In the genomic region with DNA sequence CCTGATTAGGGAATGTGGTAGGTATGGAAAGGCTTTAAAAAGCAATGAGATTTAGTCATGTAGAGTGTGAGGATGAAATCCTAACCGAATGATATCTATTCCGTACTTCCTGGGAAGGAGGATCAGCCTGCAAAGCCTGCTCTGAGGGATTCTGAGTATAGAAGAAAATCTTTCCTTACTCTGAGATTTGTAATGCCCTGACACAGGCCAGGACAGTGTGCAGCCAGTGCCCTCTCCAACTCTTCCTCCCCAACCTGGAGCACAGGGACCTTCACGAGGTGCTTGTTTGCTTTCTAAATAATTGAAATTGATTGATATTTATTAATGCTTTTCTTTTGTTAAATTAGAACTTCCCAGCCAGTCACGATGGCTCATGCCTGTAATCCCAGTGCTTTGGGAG, we compare ENCODE assay signal across 5 cellular contexts.
"Had no signal": no experiment of that assay in that cellular context is flagged by ENCODE, and none has a peak within 500 bp of the region (broad histone marks: within the 10 kb centered on the region; RNA-seq: fewer than 3 reads in every experiment).

No MANE protein-coding gene starts in this region.

- H3K4me3 ChIP-seq: K562 had no signal

- ATAC-seq: K562 had no signal

- FAIRE-seq: K562 had no signal

- DNase-seq: IMR-90, KBM-7, KG1 had no signal

- H3K27ac ChIP-seq: HL-60 had no signal
